ENCODE assay signal across 29 cellular contexts in the genomic region with DNA sequence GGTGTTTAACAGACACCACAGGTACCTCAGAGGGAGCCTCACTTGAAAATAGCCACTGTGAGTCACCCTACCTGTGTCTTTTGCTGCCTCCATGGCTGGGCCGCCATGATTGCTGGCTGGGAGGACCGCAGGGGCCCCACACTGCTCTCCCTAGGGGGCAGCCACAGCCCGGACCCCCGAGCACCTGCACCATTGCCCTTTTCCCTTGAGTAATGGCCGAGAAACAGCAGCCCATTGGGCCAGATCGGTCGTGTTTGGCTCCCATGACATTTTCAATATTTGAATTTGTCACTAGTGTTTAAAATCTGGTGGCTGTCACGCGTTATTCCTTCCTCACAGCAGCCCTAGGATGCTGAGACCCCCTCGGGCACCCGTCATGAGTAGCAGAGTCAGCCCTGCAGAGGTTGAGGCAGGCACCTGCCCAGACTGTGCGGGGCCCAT. TPM values are rescaled to one million over a fixed set of nuclear protein-coding genes. Genes with fewer than 3 reads are reported as not detected.
"Had no signal": no experiment of that assay in that cellular context is flagged by ENCODE, and none has a peak within 500 bp of the region (broad histone marks: within the 10 kb centered on the region; RNA-seq: fewer than 3 reads in every experiment).

No MANE protein-coding gene starts in this region.

- H3K4me2 ChIP-seq: neural progenitor cell had no signal

- H3K9me3 Mint-ChIP-seq: activated B cell treated with CpG ODN at 0.5 μM for 24 hours; mesothelial cell of epicardium; neural progenitor cell; stimulated activated naive CD8-positive, alpha-beta T cell treated with anti-CD3 and anti-CD28 coated beads, Interleukin-15, Interleukin-2, amounts not matched to agents 100 ng/mL and 50 ng/mL, for 24 hours had no signal

- H3K36me3 Mint-ChIP-seq: mesothelial cell of epicardium, neural progenitor cell had no signal

- FAIRE-seq: colon, islet of Langerhans had no signal

- H3K36me3 ChIP-seq: adrenal gland, ascending aorta, brain microvascular endothelial cell, gastroesophageal sphincter, neural progenitor cell, prostate gland, transverse colon, uterus had no signal

- H3K27ac Mint-ChIP-seq: activated B cell treated with CpG ODN at 0.5 μM for 24 hours; activated naive CD8-positive, alpha-beta T cell; mesothelial cell of epicardium; neural progenitor cell; stimulated activated naive CD8-positive, alpha-beta T cell treated with anti-CD3 and anti-CD28 coated beads, Interleukin-15, Interleukin-2, amounts not matched to agents 100 ng/mL and 50 ng/mL, for 24 hours; T-helper 17 cell had no signal

- DNase-seq: activated B cell treated with CpG ODN at 0.5 μM for 24 hours; activated CD4-positive, alpha-beta T cell treated with anti-CD3 and anti-CD28 coated beads for 4 hours; activated CD4-positive, alpha-beta T cell treated with anti-CD3 and anti-CD28 coated beads, Interleukin-2, amount 50 U/mL, for 48 hours; activated naive CD4-positive, alpha-beta T cell; activated T-cell treated with anti-CD3 and anti-CD28 coated beads, Interleukin-2, amount 50 U/mL, for 1 hour; brain microvascular endothelial cell; central memory CD4-positive, alpha-beta T cell; esophagus squamous epithelium; left colon; stimulated activated CD4-positive, alpha-beta T cell treated with anti-CD3 and anti-CD28 coated beads, Interleukin-12 subunit alpha, Interleukin-12 subunit beta, amount 100 ng/mL, for 4 hours; stimulated activated CD4-positive, alpha-beta T cell treated with anti-CD3 and anti-CD28 coated beads, Interleukin-4, amount 100 ng/mL, for 4 hours; SW 1271; T-helper 17 cell; uterus had no signal

- H3K4me3 Mint-ChIP-seq: activated B cell treated with CpG ODN at 0.5 μM for 24 hours; activated naive CD8-positive, alpha-beta T cell; mesothelial cell of epicardium; naive thymus-derived CD8-positive, alpha-beta T cell; neural progenitor cell; stimulated activated naive CD8-positive, alpha-beta T cell treated with anti-CD3 and anti-CD28 coated beads, Interleukin-15, Interleukin-2, amounts not matched to agents 100 ng/mL and 50 ng/mL, for 24 hours; T-helper 17 cell had no signal

- H3K27me3 ChIP-seq: adrenal gland, ascending aorta, neural progenitor cell, transverse colon, uterus had no signal

- H3K4me3 ChIP-seq: adrenal gland, ascending aorta, esophagus squamous epithelium, gastroesophageal sphincter, heart left ventricle, neural progenitor cell, prostate gland, transverse colon, uterus had no signal

- H3K9me3 ChIP-seq: adrenal gland, ascending aorta, esophagus squamous epithelium, gastroesophageal sphincter, heart left ventricle, prostate gland, transverse colon, uterus had no signal

- H3K4me1 Mint-ChIP-seq: mesothelial cell of epicardium had no signal

- H3K4me1 ChIP-seq: adrenal gland, ascending aorta, gastroesophageal sphincter, neural progenitor cell, prostate gland, uterus had no signal

- H3K27me3 Mint-ChIP-seq: activated B cell treated with CpG ODN at 0.5 μM for 24 hours; activated naive CD8-positive, alpha-beta T cell; naive thymus-derived CD8-positive, alpha-beta T cell; stimulated activated naive CD8-positive, alpha-beta T cell treated with anti-CD3 and anti-CD28 coated beads, Interleukin-15, Interleukin-2, amounts not matched to agents 100 ng/mL and 50 ng/mL, for 24 hours; T-helper 17 cell had no signal

- H3K27ac ChIP-seq: adrenal gland, ascending aorta, brain microvascular endothelial cell, esophagus squamous epithelium, gastroesophageal sphincter, heart left ventricle, neural progenitor cell, prostate gland, transverse colon, uterus had no signal

- H3K9ac ChIP-seq: neural progenitor cell had no signal

RNA-seq across cellular contexts. Expression of gene ZBP1, which starts 6.7 kb away (rescaled TPM):
- total RNA-seq: ascending aorta, lung microvascular endothelial cell, mesothelial cell of epicardium, osteocyte had no signal

RNA-seq across cellular contexts. Expression of gene PCK1, which starts 52.6 kb away (rescaled TPM):
- total RNA-seq: activated B cell treated with CpG ODN at 0.5 μM for 24 hours; lung microvascular endothelial cell; mesothelial cell of epicardium; naive thymus-derived CD8-positive, alpha-beta T cell; osteocyte; T-helper 17 cell had no signal
